In the genomic region with DNA sequence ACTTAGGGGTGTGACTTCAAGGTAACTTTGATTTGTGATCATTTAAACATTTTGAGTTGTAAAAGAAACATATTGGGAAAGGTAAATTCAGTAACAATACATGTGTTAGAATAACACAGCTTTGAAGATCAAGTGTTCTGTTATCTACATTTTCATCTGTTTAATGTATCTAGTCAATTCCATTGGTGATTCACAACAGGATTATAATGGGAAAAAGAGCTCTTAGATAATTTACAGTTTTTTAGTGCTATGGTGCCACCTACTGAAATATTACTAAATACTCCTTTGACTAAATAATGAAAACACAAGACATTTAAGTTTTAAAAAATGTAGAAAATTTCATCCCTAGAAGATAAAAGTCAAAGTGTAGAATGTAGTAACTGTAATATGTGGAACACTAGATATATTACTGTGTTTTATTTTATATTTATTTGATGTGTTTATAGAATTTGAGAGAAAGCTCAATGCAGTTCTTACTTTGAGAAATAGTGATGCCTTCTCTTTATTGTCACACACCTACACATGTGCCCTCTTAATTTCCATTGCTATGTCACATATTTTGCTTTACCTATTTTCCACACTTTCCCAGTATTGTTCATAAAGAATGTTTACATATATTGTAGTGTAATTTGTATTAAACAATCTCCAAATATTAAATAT, we compare ENCODE assay signal across 8 cellular contexts. TPM values are rescaled to one million over a fixed set of nuclear protein-coding genes. Genes with fewer than 3 reads are reported as not detected.
DNase-seq lines count a peak whose midpoint lies in the region; ATAC-seq and TF ChIP-seq lines count a peak whose summit lies in the region.

No MANE protein-coding gene starts in this region.

- H3K4me1 ChIP-seq in MM.1S (ENCODE audit: low read length), result peaks cover 33% of the 10 kb centered on the region

- no peaks in the 10 kb centered on the region for H3K9me3 ChIP-seq in MM.1S (replicated peaks; ENCODE audit: insufficient read depth, low read length)

- H3K9ac ChIP-seq in MM.1S (ENCODE audit: low read length), result no peak overlapping the region

- H3K27ac ChIP-seq in MM.1S (ENCODE audit: low read length), result no peak overlapping the region

- no peaks in the 10 kb centered on the region for H3K36me3 ChIP-seq in MM.1S (replicated peaks; ENCODE audit: insufficient read depth, low read length)

- H3K4me1 Mint-ChIP-seq in activated B cell treated with CpG ODN at 0.5 μM for 24 hours, result peaks cover 87% of the 10 kb centered on the region

- TF ChIP-seq CTCF in MM.1S (IDR thresholded peaks at IDR 0.05; ENCODE audit: low read length) (peak; percentile 65), activated B cell treated with CpG ODN at 0.5 μM for 24 hours (IDR thresholded peaks at IDR 0.05) (no peak), GM13976 (IDR thresholded peaks at IDR 0.05; ENCODE audit: borderline replicate concordance, control extremely low read depth, extremely low read depth, insufficient read depth, missing control alignments) (no peak)

- peak overlapping the region; percentile 72 for H3K27ac Mint-ChIP-seq in activated B cell treated with CpG ODN at 0.5 μM for 24 hours

- H3K79me2 ChIP-seq in MM.1S (ENCODE audit: low read length), result no peaks in the 10 kb centered on the region

- no peaks in the 10 kb centered on the region for H4K20me1 ChIP-seq in MM.1S (ENCODE audit: insufficient read depth, low read length)

- H3K27me3 Mint-ChIP-seq in activated B cell treated with CpG ODN at 0.5 μM for 24 hours, result no peaks in the 10 kb centered on the region

- peak overlapping the region; percentile 33 for H3K4me3 Mint-ChIP-seq in activated B cell treated with CpG ODN at 0.5 μM for 24 hours

- CTCF ChIA-PET in activated B cell treated with CpG ODN at 0.5 μM for 24 hours (lab: Charles Lee), result interaction anchor here (0.7 to 3.6 kb wide), 19 partner anchors 9 to 597 kb away, joined by 3 to 34 read pairs (median 4); no protein-coding TSS in a partner anchor

- no peak overlapping the region for H3K4me2 ChIP-seq in MM.1S (ENCODE audit: low read depth, low read length)

- in situ Hi-C loops in G401 (cut with HindIII; ENCODE audit: low sequenced_read_pairs) (no loop called here), GM13976 (cut with MboI; ENCODE audit: low sequenced_read_pairs, unreplicated experiment) (no loop called here)

- no peak for ATAC-seq in activated B cell treated with CpG ODN at 0.5 μM for 24 hours (ENCODE audit: low read depth)

- no peak overlapping the region for H2AFZ ChIP-seq in MM.1S (ENCODE audit: low read length)

- intact Hi-C loops in activated B cell treated with CpG ODN at 0.5 μM for 24 hours (cut with micrococcal nuclease), result loop anchor here (1.0 to 10.0 kb wide), 8 partner anchors 163 to 1159 kb away; partner anchors contain the start of genes LHX9 and NEK7

- peaks cover 26% of the 10 kb centered on the region for H3K36me3 Mint-ChIP-seq in activated B cell treated with CpG ODN at 0.5 μM for 24 hours (ENCODE audit: low read depth)

- POLR2A ChIA-PET in activated B cell treated with CpG ODN at 0.5 μM for 24 hours (lab: Charles Lee), result interaction anchor here (0.6 to 1.8 kb wide), 8 partner anchors 15 to 527 kb away, joined by 3 to 7 read pairs (median 4); no protein-coding TSS in a partner anchor

- no peaks in the 10 kb centered on the region for H3K9me3 Mint-ChIP-seq in activated B cell treated with CpG ODN at 0.5 μM for 24 hours

- DNase-seq in G401 (ENCODE audit: low spot score), result peak; percentile 8
- peak; percentile 52 for DNase-seq in MM.1S
- DNase-seq in activated B cell treated with CpG ODN at 0.5 μM for 24 hours, result no peak
- DNase-seq in kidney glomerular epithelial cell (lab: John Stamatoyannopoulos, UW), result peak; percentile 51
- DNase-seq in NCI-H226, result no peak
- no peak for DNase-seq in GM13976 (ENCODE audit: low spot score)
- no peak for DNase-seq in KG1 (lab: John Stamatoyannopoulos, UW)
- DNase-seq in activated CD4-positive, alpha-beta T cell treated with anti-CD3 and anti-CD28 coated beads, Interleukin-2, amount 50 U/mL, for 4 hours, result no peak

- no peaks in the 10 kb centered on the region for H3K9me2 ChIP-seq in MM.1S (replicated peaks; ENCODE audit: insufficient read depth, low read length)

- no peaks in the 10 kb centered on the region for H3K27me3 ChIP-seq in MM.1S (replicated peaks; ENCODE audit: insufficient read depth, low read length)

- no peak overlapping the region for H3K4me3 ChIP-seq in MM.1S (ENCODE audit: low read length)

- H3F3A ChIP-seq in MM.1S (ENCODE audit: insufficient read depth, low read length), result peaks cover 23% of the 10 kb centered on the region

RNA-seq across cellular contexts. Expression of gene PTPRC, which starts 47.4 kb away (rescaled TPM):
- total RNA-seq in G401 (2014; rRNA removed; shearing (Covaris generic)), result not detected in 2 replicates
- total RNA-seq in activated B cell treated with CpG ODN at 0.5 μM for 24 hours, result 426 and 506 TPM in 2 replicates

Comparison
In these comparisons a context has a peak if more than half of its experiments do, and no peak if none do; other contexts are left out.
1. DNase-seq: peak in G401 (single experiment), MM.1S (single experiment) and kidney glomerular epithelial cell (single experiment); none in activated B cell treated with CpG ODN at 0.5 μM for 24 hours (single experiment), NCI-H226 (single experiment), GM13976 (single experiment), KG1 (single experiment) and activated CD4-positive, alpha-beta T cell treated with anti-CD3 and anti-CD28 coated beads, Interleukin-2, amount 50 U/mL, for 4 hours (0 of 2).
2. RNA of gene PTPRC, which starts 47.4 kb away (total RNA-seq): 426 to 506 TPM in activated B cell treated with CpG ODN at 0.5 μM for 24 hours; not detected in G401; every median in the first group is over 100 times any median in the second.